In the genomic region with DNA sequence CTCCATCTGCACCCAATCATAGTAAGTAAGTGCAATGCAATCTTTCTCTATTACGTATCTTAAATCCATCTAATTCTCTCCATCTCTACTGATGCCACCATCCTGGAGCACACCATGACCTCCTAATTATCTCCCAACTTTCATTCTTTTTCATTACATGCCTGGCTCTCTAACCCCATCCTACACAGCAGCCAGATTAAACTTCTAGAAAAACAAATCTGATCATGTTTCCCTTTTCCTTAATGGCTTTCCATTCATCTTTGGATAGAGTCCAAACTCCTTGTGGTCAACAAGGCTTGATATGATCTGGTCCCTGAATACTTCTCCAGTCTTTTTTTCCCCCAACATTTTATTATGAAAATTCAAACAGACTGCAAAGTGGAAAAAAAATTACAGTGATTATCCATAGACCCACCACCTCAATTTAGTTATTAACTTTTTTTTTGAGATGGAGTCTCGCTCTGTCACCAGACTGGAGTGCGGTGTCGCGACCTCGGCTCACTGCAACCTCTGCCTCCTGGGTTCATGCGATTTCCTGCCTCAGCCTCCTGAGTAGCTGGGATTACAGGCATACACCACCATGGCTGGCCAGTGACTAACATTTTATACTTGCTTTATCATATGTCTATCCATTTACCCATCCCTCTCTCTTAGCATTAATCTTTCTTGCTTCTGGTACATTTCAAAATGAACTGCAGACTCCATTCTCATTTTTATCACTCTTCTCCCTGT, we compare ENCODE assay signal across 3 cellular contexts.
TF ChIP-seq lines count a peak whose summit lies in the region.

No MANE protein-coding gene starts in this region.

TF ChIP-seq in GM23338, 12 proteins besides CTCF, POLR2A, EP300 and RAD21 (continues in another document):
- TF ChIP-seq EZH2phosphoT487 (IDR thresholded peaks at IDR 0.05; ENCODE audit: unreplicated experiment): no peak
- no peak for TF ChIP-seq ZNF331 (CRISPR knock-in tag; IDR thresholded peaks at IDR 0.05; ENCODE audit: low read depth)
- no peak for TF ChIP-seq POLR2AphosphoS5 (IDR thresholded peaks at IDR 0.05; ENCODE audit: low read depth)
- no peak for TF ChIP-seq STAT1 (IDR thresholded peaks at IDR 0.05; ENCODE audit: unreplicated experiment)
- TF ChIP-seq, protein P1, sequence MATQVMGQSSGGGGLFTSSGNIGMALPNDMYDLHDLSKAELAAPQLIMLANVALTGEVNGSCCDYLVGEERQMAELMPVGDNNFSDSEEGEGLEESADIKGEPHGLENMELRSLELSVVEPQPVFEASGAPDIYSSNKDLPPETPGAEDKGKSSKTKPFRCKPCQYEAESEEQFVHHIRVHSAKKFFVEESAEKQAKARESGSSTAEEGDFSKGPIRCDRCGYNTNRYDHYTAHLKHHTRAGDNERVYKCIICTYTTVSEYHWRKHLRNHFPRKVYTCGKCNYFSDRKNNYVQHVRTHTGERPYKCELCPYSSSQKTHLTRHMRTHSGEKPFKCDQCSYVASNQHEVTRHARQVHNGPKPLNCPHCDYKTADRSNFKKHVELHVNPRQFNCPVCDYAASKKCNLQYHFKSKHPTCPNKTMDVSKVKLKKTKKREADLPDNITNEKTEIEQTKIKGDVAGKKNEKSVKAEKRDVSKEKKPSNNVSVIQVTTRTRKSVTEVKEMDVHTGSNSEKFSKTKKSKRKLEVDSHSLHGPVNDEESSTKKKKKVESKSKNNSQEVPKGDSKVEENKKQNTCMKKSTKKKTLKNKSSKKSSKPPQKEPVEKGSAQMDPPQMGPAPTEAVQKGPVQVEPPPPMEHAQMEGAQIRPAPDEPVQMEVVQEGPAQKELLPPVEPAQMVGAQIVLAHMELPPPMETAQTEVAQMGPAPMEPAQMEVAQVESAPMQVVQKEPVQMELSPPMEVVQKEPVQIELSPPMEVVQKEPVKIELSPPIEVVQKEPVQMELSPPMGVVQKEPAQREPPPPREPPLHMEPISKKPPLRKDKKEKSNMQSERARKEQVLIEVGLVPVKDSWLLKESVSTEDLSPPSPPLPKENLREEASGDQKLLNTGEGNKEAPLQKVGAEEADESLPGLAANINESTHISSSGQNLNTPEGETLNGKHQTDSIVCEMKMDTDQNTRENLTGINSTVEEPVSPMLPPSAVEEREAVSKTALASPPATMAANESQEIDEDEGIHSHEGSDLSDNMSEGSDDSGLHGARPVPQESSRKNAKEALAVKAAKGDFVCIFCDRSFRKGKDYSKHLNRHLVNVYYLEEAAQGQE (IDR thresholded peaks at IDR 0.05; ENCODE audit: unreplicated experiment): no peak
- TF ChIP-seq, protein P2, sequence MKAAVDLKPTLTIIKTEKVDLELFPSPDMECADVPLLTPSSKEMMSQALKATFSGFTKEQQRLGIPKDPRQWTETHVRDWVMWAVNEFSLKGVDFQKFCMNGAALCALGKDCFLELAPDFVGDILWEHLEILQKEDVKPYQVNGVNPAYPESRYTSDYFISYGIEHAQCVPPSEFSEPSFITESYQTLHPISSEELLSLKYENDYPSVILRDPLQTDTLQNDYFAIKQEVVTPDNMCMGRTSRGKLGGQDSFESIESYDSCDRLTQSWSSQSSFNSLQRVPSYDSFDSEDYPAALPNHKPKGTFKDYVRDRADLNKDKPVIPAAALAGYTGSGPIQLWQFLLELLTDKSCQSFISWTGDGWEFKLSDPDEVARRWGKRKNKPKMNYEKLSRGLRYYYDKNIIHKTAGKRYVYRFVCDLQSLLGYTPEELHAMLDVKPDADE (IDR thresholded peaks at IDR 0.05): no peak
- TF ChIP-seq ZNF114 (CRISPR knock-in tag; IDR thresholded peaks at IDR 0.05): no peak

TF ChIP-seq in SK-N-SH, 30 proteins besides CTCF, POLR2A, EP300 and RAD21:
- peak; percentile 82 for TF ChIP-seq TEAD4 (IDR thresholded peaks at IDR 0.05; ENCODE audit: borderline replicate concordance, insufficient read depth)
- 0 out of 2 replicates have a peak, but pooled peaks have one; percentile 30 for TF ChIP-seq ZBTB33 (IDR thresholded peaks at IDR 0.05; ENCODE audit: borderline replicate concordance, low read depth)
- peak; percentile 15; the same call in 1 of the 2 replicates for TF ChIP-seq RXRA (IDR thresholded peaks at IDR 0.05; ENCODE audit: borderline replicate concordance, low read depth)
- TF ChIP-seq GATA2 (CRISPR knock-in tag; IDR thresholded peaks at IDR 0.05): no peak
- peak; percentile 91 for TF ChIP-seq NFIC (IDR thresholded peaks at IDR 0.05; ENCODE audit: borderline replicate concordance)
- TF ChIP-seq RCOR1 (IDR thresholded peaks at IDR 0.05; ENCODE audit: low read length): no peak
- peak; percentile 73 for TF ChIP-seq PBX3 (IDR thresholded peaks at IDR 0.05)
- no peak for TF ChIP-seq FOSL2 (IDR thresholded peaks at IDR 0.05; ENCODE audit: borderline replicate concordance, low read depth)
- peak; percentile 69 for TF ChIP-seq TCF12 (IDR thresholded peaks at IDR 0.05)
- TF ChIP-seq, protein P1 (IDR thresholded peaks at IDR 0.05; ENCODE audit: low read depth, low read length): no peak
- peak; percentile 37; the same call in 1 of the 2 replicates for TF ChIP-seq JUND (IDR thresholded peaks at IDR 0.05)
- TF ChIP-seq, protein P3, sequence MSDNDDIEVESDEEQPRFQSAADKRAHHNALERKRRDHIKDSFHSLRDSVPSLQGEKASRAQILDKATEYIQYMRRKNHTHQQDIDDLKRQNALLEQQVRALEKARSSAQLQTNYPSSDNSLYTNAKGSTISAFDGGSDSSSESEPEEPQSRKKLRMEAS (IDR thresholded peaks at IDR 0.05; ENCODE audit: low read depth): no peak
- TF ChIP-seq FOXM1 (IDR thresholded peaks at IDR 0.05; ENCODE audit: low read depth): peak; percentile 86
TF ChIP-seq in SK-N-SH: peak in this region for 8.

TF ChIP-seq in neural cell, 6 proteins besides CTCF, POLR2A, EP300 and RAD21:
- TF ChIP-seq EZH2 (IDR thresholded peaks at IDR 0.05; ENCODE audit: borderline replicate concordance, insufficient read depth, low read length, poor library complexity, severe bottlenecking) (no peak), POLR2AphosphoS5 (IDR thresholded peaks at IDR 0.05) (no peak), SMC3 (conservative IDR thresholded peaks at IDR 0.05; ENCODE audit: poor library complexity) (no peak), MXI1 (conservative IDR thresholded peaks at IDR 0.05; ENCODE audit: poor library complexity, severe bottlenecking) (no peak), TAF1 (IDR thresholded peaks at IDR 0.05; ENCODE audit: low read depth) (no peak)
- TF ChIP-seq, protein P1 (IDR thresholded peaks at IDR 0.05; ENCODE audit: borderline replicate concordance): no peak
